In the genomic region with DNA sequence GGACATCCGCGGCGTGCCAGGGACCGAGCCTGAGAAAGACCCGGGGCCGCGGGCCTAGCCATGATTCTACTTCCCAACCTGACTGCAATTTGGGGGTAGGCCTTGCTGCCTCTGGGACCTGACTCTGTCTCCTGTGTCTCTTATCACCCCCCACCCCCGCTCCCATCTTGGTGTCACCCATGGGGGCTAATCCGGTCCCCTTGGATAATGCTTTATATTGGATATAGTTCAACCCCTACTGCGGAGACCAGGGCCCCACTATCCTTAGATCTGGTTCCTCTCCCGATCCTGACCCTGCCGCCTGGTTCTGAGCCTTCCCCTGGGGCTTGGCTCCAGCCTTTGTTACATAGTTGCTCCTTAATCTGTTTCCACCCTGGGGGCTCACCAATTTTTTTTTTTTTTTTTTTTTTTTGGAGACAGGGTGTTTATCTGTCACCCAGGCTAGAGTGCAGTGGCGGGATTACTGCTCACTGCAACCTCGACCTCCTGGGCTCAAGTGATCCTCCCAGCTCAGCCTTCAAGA, we compare ENCODE assay signal across 1 cellular context.
A peak's percentile ranks its signal among the peaks of the same experiment; 100 is the strongest.
TF ChIP-seq lines count a peak whose summit lies in the region.

No MANE protein-coding gene starts in this region.

TF ChIP-seq in K562, 482 proteins besides CTCF, POLR2A, EP300 and RAD21:
- TF ChIP-seq PRDM10 (IDR thresholded peaks at IDR 0.05; ENCODE audit: partially characterized antibody) (peak; percentile 68), IRF2 (CRISPR knock-in tag; IDR thresholded peaks at IDR 0.05) (no peak), ZFX (CRISPR knock-in tag; IDR thresholded peaks at IDR 0.05) (peak; percentile 73), PML (IDR thresholded peaks at IDR 0.05; ENCODE audit: low read length) (0 out of 2 replicates have a peak, but pooled peaks have one; percentile 31), ZNF384 (IDR thresholded peaks at IDR 0.05; ENCODE audit: low read depth, low read length) (peak; percentile 67), RBBP5 (IDR thresholded peaks at IDR 0.05; ENCODE audit: borderline replicate concordance, insufficient read depth, low read length, poor library complexity, severe bottlenecking) (peak; percentile 3), ZNF431 (CRISPR knock-in tag; IDR thresholded peaks at IDR 0.05) (0 out of 2 replicates have a peak, but pooled peaks have one; percentile 10), ZNF263 (CRISPR knock-in tag; IDR thresholded peaks at IDR 0.05; ENCODE audit: borderline replicate concordance) (no peak), L3MBTL2 (IDR thresholded peaks at IDR 0.05) (no peak), CREB3L1 (IDR thresholded peaks at IDR 0.05; ENCODE audit: borderline replicate concordance, low read depth) (peak; percentile 51), ZNF76 (CRISPR knock-in tag; IDR thresholded peaks at IDR 0.05; ENCODE audit: borderline replicate concordance) (0 out of 2 replicates have a peak, but pooled peaks have one; percentile 41), CHD1 (IDR thresholded peaks at IDR 0.05; ENCODE audit: low read length) (peak; percentile 13), RB1 (IDR thresholded peaks at IDR 0.05; ENCODE audit: low read depth) (0 out of 2 replicates have a peak, but pooled peaks have one; percentile 5)
- TF ChIP-seq, protein P1, sequence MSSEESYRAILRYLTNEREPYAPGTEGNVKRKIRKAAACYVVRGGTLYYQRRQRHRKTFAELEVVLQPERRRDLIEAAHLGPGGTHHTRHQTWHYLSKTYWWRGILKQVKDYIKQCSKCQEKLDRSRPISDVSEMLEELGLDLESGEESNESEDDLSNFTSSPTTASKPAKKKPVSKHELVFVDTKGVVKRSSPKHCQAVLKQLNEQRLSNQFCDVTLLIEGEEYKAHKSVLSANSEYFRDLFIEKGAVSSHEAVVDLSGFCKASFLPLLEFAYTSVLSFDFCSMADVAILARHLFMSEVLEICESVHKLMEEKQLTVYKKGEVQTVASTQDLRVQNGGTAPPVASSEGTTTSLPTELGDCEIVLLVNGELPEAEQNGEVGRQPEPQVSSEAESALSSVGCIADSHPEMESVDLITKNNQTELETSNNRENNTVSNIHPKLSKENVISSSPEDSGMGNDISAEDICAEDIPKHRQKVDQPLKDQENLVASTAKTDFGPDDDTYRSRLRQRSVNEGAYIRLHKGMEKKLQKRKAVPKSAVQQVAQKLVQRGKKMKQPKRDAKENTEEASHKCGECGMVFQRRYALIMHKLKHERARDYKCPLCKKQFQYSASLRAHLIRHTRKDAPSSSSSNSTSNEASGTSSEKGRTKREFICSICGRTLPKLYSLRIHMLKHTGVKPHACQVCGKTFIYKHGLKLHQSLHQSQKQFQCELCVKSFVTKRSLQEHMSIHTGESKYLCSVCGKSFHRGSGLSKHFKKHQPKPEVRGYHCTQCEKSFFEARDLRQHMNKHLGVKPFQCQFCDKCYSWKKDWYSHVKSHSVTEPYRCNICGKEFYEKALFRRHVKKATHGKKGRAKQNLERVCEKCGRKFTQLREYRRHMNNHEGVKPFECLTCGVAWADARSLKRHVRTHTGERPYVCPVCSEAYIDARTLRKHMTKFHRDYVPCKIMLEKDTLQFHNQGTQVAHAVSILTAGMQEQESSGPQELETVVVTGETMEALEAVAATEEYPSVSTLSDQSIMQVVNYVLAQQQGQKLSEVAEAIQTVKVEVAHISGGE (CRISPR knock-in tag; IDR thresholded peaks at IDR 0.05): 0 out of 6 replicates have a peak, but pooled peaks of 1 of the 3 experiments have one; percentile 32
- TF ChIP-seq, protein P2, sequence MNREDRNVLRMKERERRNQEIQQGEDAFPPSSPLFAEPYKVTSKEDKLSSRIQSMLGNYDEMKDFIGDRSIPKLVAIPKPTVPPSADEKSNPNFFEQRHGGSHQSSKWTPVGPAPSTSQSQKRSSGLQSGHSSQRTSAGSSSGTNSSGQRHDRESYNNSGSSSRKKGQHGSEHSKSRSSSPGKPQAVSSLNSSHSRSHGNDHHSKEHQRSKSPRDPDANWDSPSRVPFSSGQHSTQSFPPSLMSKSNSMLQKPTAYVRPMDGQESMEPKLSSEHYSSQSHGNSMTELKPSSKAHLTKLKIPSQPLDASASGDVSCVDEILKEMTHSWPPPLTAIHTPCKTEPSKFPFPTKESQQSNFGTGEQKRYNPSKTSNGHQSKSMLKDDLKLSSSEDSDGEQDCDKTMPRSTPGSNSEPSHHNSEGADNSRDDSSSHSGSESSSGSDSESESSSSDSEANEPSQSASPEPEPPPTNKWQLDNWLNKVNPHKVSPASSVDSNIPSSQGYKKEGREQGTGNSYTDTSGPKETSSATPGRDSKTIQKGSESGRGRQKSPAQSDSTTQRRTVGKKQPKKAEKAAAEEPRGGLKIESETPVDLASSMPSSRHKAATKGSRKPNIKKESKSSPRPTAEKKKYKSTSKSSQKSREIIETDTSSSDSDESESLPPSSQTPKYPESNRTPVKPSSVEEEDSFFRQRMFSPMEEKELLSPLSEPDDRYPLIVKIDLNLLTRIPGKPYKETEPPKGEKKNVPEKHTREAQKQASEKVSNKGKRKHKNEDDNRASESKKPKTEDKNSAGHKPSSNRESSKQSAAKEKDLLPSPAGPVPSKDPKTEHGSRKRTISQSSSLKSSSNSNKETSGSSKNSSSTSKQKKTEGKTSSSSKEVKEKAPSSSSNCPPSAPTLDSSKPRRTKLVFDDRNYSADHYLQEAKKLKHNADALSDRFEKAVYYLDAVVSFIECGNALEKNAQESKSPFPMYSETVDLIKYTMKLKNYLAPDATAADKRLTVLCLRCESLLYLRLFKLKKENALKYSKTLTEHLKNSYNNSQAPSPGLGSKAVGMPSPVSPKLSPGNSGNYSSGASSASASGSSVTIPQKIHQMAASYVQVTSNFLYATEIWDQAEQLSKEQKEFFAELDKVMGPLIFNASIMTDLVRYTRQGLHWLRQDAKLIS (CRISPR knock-in tag; IDR thresholded peaks at IDR 0.05): 0 out of 2 replicates have a peak, but pooled peaks have one; percentile 27
- TF ChIP-seq, protein P3, sequence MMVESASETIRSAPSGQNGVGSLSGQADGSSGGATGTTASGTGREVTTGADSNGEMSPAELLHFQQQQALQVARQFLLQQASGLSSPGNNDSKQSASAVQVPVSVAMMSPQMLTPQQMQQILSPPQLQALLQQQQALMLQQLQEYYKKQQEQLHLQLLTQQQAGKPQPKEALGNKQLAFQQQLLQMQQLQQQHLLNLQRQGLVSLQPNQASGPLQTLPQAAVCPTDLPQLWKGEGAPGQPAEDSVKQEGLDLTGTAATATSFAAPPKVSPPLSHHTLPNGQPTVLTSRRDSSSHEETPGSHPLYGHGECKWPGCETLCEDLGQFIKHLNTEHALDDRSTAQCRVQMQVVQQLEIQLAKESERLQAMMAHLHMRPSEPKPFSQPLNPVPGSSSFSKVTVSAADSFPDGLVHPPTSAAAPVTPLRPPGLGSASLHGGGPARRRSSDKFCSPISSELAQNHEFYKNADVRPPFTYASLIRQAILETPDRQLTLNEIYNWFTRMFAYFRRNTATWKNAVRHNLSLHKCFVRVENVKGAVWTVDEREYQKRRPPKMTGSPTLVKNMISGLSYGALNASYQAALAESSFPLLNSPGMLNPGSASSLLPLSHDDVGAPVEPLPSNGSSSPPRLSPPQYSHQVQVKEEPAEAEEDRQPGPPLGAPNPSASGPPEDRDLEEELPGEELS (CRISPR knock-in tag; IDR thresholded peaks at IDR 0.05; ENCODE audit: borderline replicate concordance): 0 out of 2 replicates have a peak, but pooled peaks have one; percentile 59
